In genomic region chr7:5231811-5232484, GRCh38 we compare ENCODE assay signal across 8 cellular contexts.
DNase-seq lines count a peak whose midpoint lies in the region; ATAC-seq and TF ChIP-seq lines count a peak whose summit lies in the region.

No MANE protein-coding gene starts in this region.

- H3K4me3 Mint-ChIP-seq in stimulated activated effector memory CD8-positive, alpha-beta T cell treated with anti-CD3 and anti-CD28 coated beads, Interleukin-12 subunit alpha, Interleukin-12 subunit beta, amount 100 ng/mL, for 72 hours, result no peak overlapping the region

- peaks cover 47% of the 10 kb centered on the region for H3K36me3 ChIP-seq in brain microvascular endothelial cell (replicated peaks)

- H3K4me3 ChIP-seq in brain microvascular endothelial cell (ENCODE audit: low read depth, low read length) (no peak overlapping the region), foreskin fibroblast (ENCODE audit: low read depth in 1 of 2, low read length in 2 of 2) (no peak overlapping the region)

- H3K27me3 ChIP-seq in brain microvascular endothelial cell (replicated peaks), result no peaks in the 10 kb centered on the region

- H3K4me1 Mint-ChIP-seq in stimulated activated effector memory CD8-positive, alpha-beta T cell treated with anti-CD3 and anti-CD28 coated beads, Interleukin-12 subunit alpha, Interleukin-12 subunit beta, amount 100 ng/mL, for 72 hours, result peaks cover 5% of the 10 kb centered on the region

- peaks cover 65% of the 10 kb centered on the region for H3K36me3 Mint-ChIP-seq in stimulated activated effector memory CD8-positive, alpha-beta T cell treated with anti-CD3 and anti-CD28 coated beads, Interleukin-12 subunit alpha, Interleukin-12 subunit beta, amount 100 ng/mL, for 72 hours

- in situ Hi-C loops in brain microvascular endothelial cell (cut with HindIII; ENCODE audit: low pct_ligation_motif_present, low sequenced_read_pairs), result no loop called here

- ATAC-seq in GM19023 (IDR thresholded peaks at IDR 0.05; ENCODE audit: unreplicated experiment) (peak; percentile 60), HG02870 (IDR thresholded peaks at IDR 0.05; ENCODE audit: unreplicated experiment) (peak; percentile 61)
- ATAC-seq in stimulated activated effector memory CD8-positive, alpha-beta T cell treated with anti-CD3 and anti-CD28 coated beads, Interleukin-12 subunit alpha, Interleukin-12 subunit beta, amount 100 ng/mL, for 72 hours, result peak; percentile 40

- DNase-seq in SKM-1 treated with dmso at 0.1 percent for 144 hours (lab: John Stamatoyannopoulos, UW; ENCODE audit: unreplicated experiment) (peak; percentile 18), brain microvascular endothelial cell (no peak), foreskin fibroblast (no peak), LoVo (ENCODE audit: low spot score) (no peak)
- no peak for DNase-seq in stimulated activated effector memory CD8-positive, alpha-beta T cell treated with anti-CD3 and anti-CD28 coated beads, Interleukin-12 subunit alpha, Interleukin-12 subunit beta, amount 100 ng/mL, for 72 hours (ENCODE audit: low spot score in 2 of 2)
- no peak for DNase-seq in activated CD4-positive, CD25-positive, alpha-beta regulatory T cell treated with anti-CD3 and anti-CD28 coated beads, Interleukin-2, amount 50 U/mL, for 72 hours

- TF ChIP-seq CTCF in brain microvascular endothelial cell (IDR thresholded peaks at IDR 0.05; ENCODE audit: low read depth, low read length, missing control alignments), result no peak
- no peak for TF ChIP-seq CTCF in foreskin fibroblast (IDR thresholded peaks at IDR 0.05; ENCODE audit: low read depth, low read length)

- no peak overlapping the region for H3K27ac ChIP-seq in brain microvascular endothelial cell

- peak overlapping the region; percentile 30 for H3K27ac Mint-ChIP-seq in stimulated activated effector memory CD8-positive, alpha-beta T cell treated with anti-CD3 and anti-CD28 coated beads, Interleukin-12 subunit alpha, Interleukin-12 subunit beta, amount 100 ng/mL, for 72 hours

- no peaks in the 10 kb centered on the region for H3K9me3 Mint-ChIP-seq in stimulated activated effector memory CD8-positive, alpha-beta T cell treated with anti-CD3 and anti-CD28 coated beads, Interleukin-12 subunit alpha, Interleukin-12 subunit beta, amount 100 ng/mL, for 72 hours
